ENCODE assay signal across 8 cellular contexts in the genomic region with DNA sequence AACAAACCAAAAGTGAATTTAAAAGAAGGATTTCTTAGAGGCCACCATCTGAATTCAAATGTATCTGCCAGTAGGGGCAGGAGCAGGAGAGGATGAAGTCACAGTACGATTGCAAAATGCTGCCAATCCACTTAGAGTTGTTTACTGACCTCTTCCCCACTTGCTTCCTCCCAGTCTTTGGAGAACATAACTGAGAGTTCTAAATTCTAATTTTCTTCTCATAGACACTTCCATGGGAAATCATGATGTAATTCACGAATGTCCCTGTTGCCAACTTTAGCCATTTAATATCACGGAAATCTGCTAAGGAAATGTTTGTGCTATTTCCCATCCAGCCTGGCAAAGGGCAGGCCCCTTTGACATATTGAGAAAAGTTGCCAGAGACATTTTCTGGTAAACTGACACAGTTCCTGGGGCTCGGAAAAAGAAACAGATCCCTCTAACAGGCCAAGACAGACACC. TPM values are rescaled to one million over a fixed set of nuclear protein-coding genes. Genes with fewer than 3 reads are reported as not detected.
DNase-seq lines count a peak whose midpoint lies in the region; ATAC-seq, FAIRE-seq and TF ChIP-seq lines count a peak whose summit lies in the region.

No MANE protein-coding gene starts in this region.

- no peak overlapping the region for H3K27ac Mint-ChIP-seq in astrocyte (ENCODE audit: unreplicated experiment)

- no peak overlapping the region for H3K9ac ChIP-seq in HUES48 (ENCODE audit: low read depth, low read length)
- no peak overlapping the region for H3K9ac ChIP-seq in astrocyte (ENCODE audit: low read length)
- peak overlapping the region in 4 of 5 donors; percentile 11 to 98 (median 82) for H3K9ac ChIP-seq in subcutaneous abdominal adipose tissue (ENCODE audit: low read length in 5 of 5)

- H3K4me2 ChIP-seq in astrocyte (ENCODE audit: low read length), result no peak overlapping the region

- H2AFZ ChIP-seq in astrocyte (ENCODE audit: low read depth, low read length), result no peak overlapping the region

- H3K27me3 ChIP-seq in HUES48 (ENCODE audit: control insufficient read depth, insufficient read depth, low read length) (no peaks in the 10 kb centered on the region), astrocyte (ENCODE audit: insufficient read depth, low read length) (no peaks in the 10 kb centered on the region), subcutaneous abdominal adipose tissue (ENCODE audit: control insufficient read depth in 5 of 5, insufficient read depth in 4 of 5, low read length in 5 of 5) (peaks cover 0 to 3% (median 0%) of the 10 kb centered on the region in 5 donors)

- H3K4me1 ChIP-seq in HUES48 (ENCODE audit: control insufficient read depth, insufficient read depth, low read length) (peaks cover 20% of the 10 kb centered on the region), astrocyte (ENCODE audit: insufficient read depth, low read length) (no peaks in the 10 kb centered on the region), subcutaneous abdominal adipose tissue (ENCODE audit: control insufficient read depth in 5 of 5, insufficient read depth in 5 of 5, low read length in 5 of 5) (peaks cover 12 to 42% (median 21%) of the 10 kb centered on the region in 5 donors)

- H3K9me3 Mint-ChIP-seq in astrocyte (ENCODE audit: unreplicated experiment), result no peaks in the 10 kb centered on the region

- intact Hi-C loops in posterior vena cava (cut with DNase I), result no loop called here

- no peak for TF ChIP-seq CTCF in astrocyte (IDR thresholded peaks at IDR 0.05; ENCODE audit: insufficient read depth, low read depth, low read length)

- H3K4me3 ChIP-seq in HUES48 (ENCODE audit: low read depth, low read length) (no peak overlapping the region), astrocyte (ENCODE audit: insufficient read depth, low read depth, low read length) (no peak overlapping the region), subcutaneous abdominal adipose tissue (ENCODE audit: low read depth in 1 of 5, low read length in 5 of 5) (peak overlapping the region in 1 of 5 donors; percentile 40)

- H3K4me3 Mint-ChIP-seq in astrocyte (ENCODE audit: unreplicated experiment), result no peak overlapping the region

- DNase-seq in astrocyte (ENCODE audit: low read depth) (peak; percentile 13), iris pigment epithelial cell (ENCODE audit: low read depth) (peak; percentile 93), SHP77 treated with DMSO at 0.1 percent for 48 hours (lab: John Stamatoyannopoulos, UW) (no peak), activated gamma-delta T cell (lab: John Stamatoyannopoulos, UW) (no peak), posterior vena cava (ENCODE audit: low spot score) (no peak)

- H3K27ac ChIP-seq in HUES48 (ENCODE audit: low read depth, low read length), result peak overlapping the region; percentile 30
- H3K27ac ChIP-seq in astrocyte (ENCODE audit: low read depth, low read length), result no peak overlapping the region
- H3K27ac ChIP-seq in subcutaneous abdominal adipose tissue (ENCODE audit: low read depth, low read length), result peak overlapping the region; percentile 98

- H3K36me3 ChIP-seq in HUES48 (ENCODE audit: control insufficient read depth, insufficient read depth, low read length) (no peaks in the 10 kb centered on the region), astrocyte (ENCODE audit: insufficient read depth, low read length) (no peaks in the 10 kb centered on the region), subcutaneous abdominal adipose tissue (ENCODE audit: control insufficient read depth in 5 of 5, insufficient read depth in 5 of 5, low read length in 5 of 5) (no peaks in the 10 kb centered on the region)

- no peak for ATAC-seq in HG03442 (IDR thresholded peaks at IDR 0.05; ENCODE audit: unreplicated experiment)

- no peak for FAIRE-seq in astrocyte (lab: Jason Lieb, UNC)

- no peaks in the 10 kb centered on the region for H3K36me3 Mint-ChIP-seq in astrocyte (ENCODE audit: low read depth, unreplicated experiment)

- H4K20me1 ChIP-seq in astrocyte (ENCODE audit: insufficient read depth, low read length), result no peaks in the 10 kb centered on the region

- H3K9me3 ChIP-seq in HUES48 (ENCODE audit: control insufficient read depth, insufficient read depth, low read length) (no peaks in the 10 kb centered on the region), astrocyte (ENCODE audit: insufficient read depth, low read depth, low read length) (no peaks in the 10 kb centered on the region), subcutaneous abdominal adipose tissue (ENCODE audit: control insufficient read depth in 5 of 5, low read length in 5 of 5) (peaks cover 0 to 2% (median 0%) of the 10 kb centered on the region in 5 donors)

- H3K4me1 Mint-ChIP-seq in astrocyte (ENCODE audit: low read depth, unreplicated experiment), result no peaks in the 10 kb centered on the region

- H3K79me2 ChIP-seq in astrocyte (ENCODE audit: insufficient read depth, low read length), result no peaks in the 10 kb centered on the region

- no peaks in the 10 kb centered on the region for H3K27me3 Mint-ChIP-seq in astrocyte (ENCODE audit: low read depth, unreplicated experiment)

RNA-seq across cellular contexts. Expression of gene NOCT, which starts 33.6 kb away (rescaled TPM):
- 73.5 and 73.6 TPM in 2 replicates for total RNA-seq in astrocyte
- total RNA-seq in posterior vena cava, result 1 to 10 TPM; 5.0 to 9.6 TPM

Comparison
In these comparisons a context has a peak if more than half of its experiments do, and no peak if none do; other contexts are left out.
1. H3K9ac ChIP-seq: peak in subcutaneous abdominal adipose tissue (4 of 5); none in HUES48 (single experiment) and astrocyte (single experiment).
2. DNase-seq: peak in astrocyte (single experiment) and iris pigment epithelial cell (single experiment); none in SHP77 treated with DMSO at 0.1 percent for 48 hours (single experiment), activated gamma-delta T cell (single experiment) and posterior vena cava (single experiment).